In genomic region chr3:15637131-15637951, GRCh38 we compare ENCODE assay signal across 11 cellular contexts. TPM values are rescaled to one million over a fixed set of nuclear protein-coding genes. Genes with fewer than 3 reads are reported as not detected.
A peak's percentile ranks its signal among the peaks of the same experiment; 100 is the strongest.
DNase-seq lines count a peak whose midpoint lies in the region; ATAC-seq, FAIRE-seq and TF ChIP-seq lines count a peak whose summit lies in the region.
"Had no signal": no experiment of that assay in that cellular context is flagged by ENCODE, and none has a peak within 500 bp of the region (broad histone marks: within the 10 kb centered on the region; RNA-seq: fewer than 3 reads in every experiment).

No MANE protein-coding gene starts in this region.

- no peak overlapping the region for H3K4ac ChIP-seq in H1 (replicated peaks; ENCODE audit: insufficient read length, low read depth, low read length)

- no peak overlapping the region for H3K9ac ChIP-seq in H1 (replicated peaks in 1 of 4; ENCODE audit: extremely low read depth in 1 of 4, low read depth in 3 of 4, low read length in 3 of 4)

- no peaks in the 10 kb centered on the region for H3K23me2 ChIP-seq in H1 (ENCODE audit: low read depth, low read length)

- no peaks in the 10 kb centered on the region for H3K27me3 Mint-ChIP-seq in activated T-cell treated with anti-CD3 and anti-CD28 coated beads, Interleukin-2, amount 50 U/mL, for 72 hours (ENCODE audit: low read depth)

- no peak for FAIRE-seq in H1 (lab: Jason Lieb, UNC)

- H3K4me1 ChIP-seq in H1 (replicated peaks in 1 of 4; ENCODE audit: control insufficient read depth in 3 of 4, insufficient read depth in 4 of 4, low read length in 3 of 4) (peaks cover 6 to 28% (median 13%) of the 10 kb centered on the region in 4 experiments), stomach (peaks cover 15 to 61% (median 35%) of the 10 kb centered on the region in 4 donors)

- H2BK20ac ChIP-seq in H1 (ENCODE audit: low read length), result 0 out of 2 replicates have a peak overlapping the region, but pooled peaks have one; percentile 23

- no peak overlapping the region for H3K14ac ChIP-seq in H1 (ENCODE audit: insufficient read length)

- no peak overlapping the region for H4K5ac ChIP-seq in H1 (ENCODE audit: insufficient read length, low read depth, low read length)

- no peak for TF ChIP-seq CTCF in H1 (IDR thresholded peaks at IDR 0.05; ENCODE audit: control extremely low read depth in 1 of 3, insufficient read depth in 1 of 3, low read depth in 1 of 3, low read length in 3 of 3)
- no peak for TF ChIP-seq CTCF in stomach (IDR thresholded peaks at IDR 0.05)

- peak; percentile 35 to 41 for DNase-seq in activated T-cell treated with anti-CD3 and anti-CD28 coated beads, Interleukin-2, amount 50 U/mL, for 72 hours
- DNase-seq in activated T-cell treated with anti-CD3 and anti-CD28 coated beads, Interleukin-2, amount 50 U/mL, for 1 hour, result no peak
- DNase-seq in NCI-H345 (lab: John Stamatoyannopoulos, UW) (peak; percentile 30), H1 (ENCODE audit: low read depth in 1 of 2, low spot score in 2 of 2) (no peak), stomach (no peak), Right ventricle myocardium inferior (ENCODE audit: missing footprints) (no peak), NCI-H1694 treated with DMSO at 0.1 percent for 48 hours (lab: John Stamatoyannopoulos, UW) (no peak)
- DNase-seq: amniotic stem cell had no signal

- CTCF ChIA-PET in H1 (lab: Charles Lee; ENCODE audit: partially characterized antibody), result interaction anchor here (0.5 to 0.8 kb wide), 3 partner anchors 10 to 93 kb away, joined by 3 read pairs; no protein-coding TSS in a partner anchor

- peaks cover 61% of the 10 kb centered on the region for H3K4me1 Mint-ChIP-seq in activated T-cell treated with anti-CD3 and anti-CD28 coated beads, Interleukin-2, amount 50 U/mL, for 72 hours (ENCODE audit: low read depth)

- H2AK5ac ChIP-seq in H1 (ENCODE audit: low read depth, low read length), result peak overlapping the region; percentile 17; the same call in 1 of the 2 replicates

- H3K36me3 ChIP-seq in H1 (ENCODE audit: control insufficient read depth in 2 of 4, insufficient read depth in 4 of 4, low read length in 3 of 4) (peaks cover 0 to 3% (median 0%) of the 10 kb centered on the region in 4 experiments; a peak in 1 of 8 replicates), stomach (peaks cover 0 to 7% (median 3%) of the 10 kb centered on the region in 4 donors)

- no peaks in the 10 kb centered on the region for H3K9me3 Mint-ChIP-seq in activated T-cell treated with anti-CD3 and anti-CD28 coated beads, Interleukin-2, amount 50 U/mL, for 72 hours

- H4K91ac ChIP-seq in H1 (replicated peaks; ENCODE audit: insufficient read length, low read length), result no peak overlapping the region

- no peak for TF ChIP-seq RAD21 in H1 (IDR thresholded peaks at IDR 0.05 in 1 of 2, conservative IDR thresholded peaks at IDR 0.05 in 1 of 2; ENCODE audit: low read depth in 2 of 2, low read length in 2 of 2)

- intact Hi-C loops in stomach (cut with DNase I; ENCODE audit: low total_unique reads), result loop anchor here (10.0 kb wide), 1 partner anchor 607 kb away; no protein-coding TSS in a partner anchor
- intact Hi-C loops in Right ventricle myocardium inferior (cut with DNase I), result loop anchor here (10.0 kb wide), 1 partner anchor 607 kb away; no protein-coding TSS in a partner anchor

- H3K9me3 ChIP-seq in H1 (ENCODE audit: insufficient read depth in 2 of 2, low read depth in 1 of 2, low read length in 1 of 2), result no peaks in the 10 kb centered on the region
- no peaks in the 10 kb centered on the region for H3K9me3 ChIP-seq in stomach
- H3K9me3 ChIP-seq: tibial nerve had no signal

- WGBS in H1 (ENCODE audit: extremely low coverage in 1 of 2, insufficient coverage in 1 of 2, insufficient read length in 1 of 2, insufficient replicate concordance in 2 of 2, low coverage in 1 of 2, low lambda C conversion rate in 2 of 2, missing lambda C conversion rate in 1 of 2), 2 experiments, result 95% methylated on average over 7 of the region's 7 CpGs; no CpG with 5 or more reads in 1 of the 2 experiments
- WGBS in stomach, 5 donors, result 62 to 75% (median 67%) methylated on average over 7 of the region's 7 CpGs

- TF ChIP-seq POLR2A in H1 (IDR thresholded peaks at IDR 0.05; ENCODE audit: control extremely low read depth in 1 of 2, low read depth in 2 of 2, low read length in 2 of 2) (no peak), stomach (IDR thresholded peaks at IDR 0.05) (no peak)

- no peak overlapping the region for H3K56ac ChIP-seq in H1 (replicated peaks; ENCODE audit: insufficient read length, low read depth, low read length)

- H3K27me3 ChIP-seq in H1 (replicated peaks in 1 of 4; ENCODE audit: control insufficient read depth in 3 of 4, extremely low read depth in 1 of 4, insufficient read depth in 3 of 4, low read length in 3 of 4), result no peaks in the 10 kb centered on the region
- no peaks in the 10 kb centered on the region for H3K27me3 ChIP-seq in stomach
- H3K27me3 ChIP-seq: tibial nerve had no signal

- H3K27ac Mint-ChIP-seq in activated T-cell treated with anti-CD3 and anti-CD28 coated beads, Interleukin-2, amount 50 U/mL, for 72 hours, result peak overlapping the region; percentile 89

- POLR2A ChIA-PET in H1 (lab: Charles Lee; ENCODE audit: partially characterized antibody), result no interaction called here

- no peak overlapping the region for H2BK15ac ChIP-seq in H1 (ENCODE audit: low read length)

- no peak overlapping the region for H2BK5ac ChIP-seq in H1 (ENCODE audit: low read depth, low read length)

- H3K23ac ChIP-seq in H1 (ENCODE audit: insufficient read length), result no peak overlapping the region

- H3K4me3 Mint-ChIP-seq in activated T-cell treated with anti-CD3 and anti-CD28 coated beads, Interleukin-2, amount 50 U/mL, for 72 hours, result peak overlapping the region; percentile 33 to 51

- no peaks in the 10 kb centered on the region for H4K20me1 ChIP-seq in H1 (replicated peaks in 1 of 2; ENCODE audit: control insufficient read depth in 1 of 2, insufficient read depth in 2 of 2, low read length in 2 of 2)

- no peak overlapping the region for H2AFZ ChIP-seq in H1 (ENCODE audit: low read length)

- H3K27ac ChIP-seq in H1 (ENCODE audit: low read depth, low read length) (no peak overlapping the region), stomach (peak overlapping the region in 4 of 5 donors; percentile 66 to 86 (median 72))
- H3K27ac ChIP-seq: C4-2B had no signal

- peaks cover 0 to 2% of the 10 kb centered on the region in 2 donors for H3K36me3 Mint-ChIP-seq in activated T-cell treated with anti-CD3 and anti-CD28 coated beads, Interleukin-2, amount 50 U/mL, for 72 hours (ENCODE audit: insufficient read depth in 2 of 2)

- no peak overlapping the region for H4K8ac ChIP-seq in H1 (ENCODE audit: extremely low read depth, insufficient read depth, low read length)

- TF ChIP-seq EP300 in H1 (IDR thresholded peaks at IDR 0.05; ENCODE audit: borderline replicate concordance in 1 of 2, low read depth in 2 of 2, low read length in 2 of 2) (no peak), stomach (IDR thresholded peaks at IDR 0.05) (no peak)

- H3K79me2 ChIP-seq in H1 (ENCODE audit: control insufficient read depth in 1 of 2, insufficient read depth in 2 of 2, low read length in 2 of 2), result no peaks in the 10 kb centered on the region

- no peak overlapping the region for H3K4me3 ChIP-seq in H1 (ENCODE audit: extremely low read depth in 1 of 4, insufficient read depth in 2 of 4, low read depth in 3 of 4, low read length in 4 of 4)
- H3K4me3 ChIP-seq in stomach, result no peak overlapping the region
- H3K4me3 ChIP-seq: tibial nerve had no signal

- H3K18ac ChIP-seq in H1 (ENCODE audit: extremely low read depth, low read length), result no peak overlapping the region

- no peak overlapping the region; the same call in 1 of the 2 replicates for H2BK12ac ChIP-seq in H1 (ENCODE audit: low read depth, low read length)

- no peak overlapping the region for H2BK120ac ChIP-seq in H1 (replicated peaks; ENCODE audit: low read depth, low read length)

- peak; percentile 50 to 52 for ATAC-seq in activated T-cell treated with anti-CD3 and anti-CD28 coated beads, Interleukin-2, amount 50 U/mL, for 72 hours (replicated peaks in 1 of 2)
- ATAC-seq in HG03378 (IDR thresholded peaks at IDR 0.05; ENCODE audit: unreplicated experiment) (no peak), Right ventricle myocardium inferior (no peak)

- H3K4me2 ChIP-seq in H1 (ENCODE audit: insufficient read depth in 1 of 2, low read depth in 2 of 2, low read length in 2 of 2), result no peak overlapping the region

- H3K79me1 ChIP-seq in H1 (ENCODE audit: low read depth, low read length), result no peaks in the 10 kb centered on the region

TF ChIP-seq in H1, 55 proteins besides CTCF, POLR2A, EP300 and RAD21 (continues in another document):
- no peak for TF ChIP-seq CREB1 (IDR thresholded peaks at IDR 0.05)

RNA-seq across cellular contexts. Expression of gene BTD, which starts 35.8 kb away (rescaled TPM):
- total RNA-seq in activated T-cell treated with anti-CD3 and anti-CD28 coated beads, Interleukin-2, amount 50 U/mL, for 72 hours, result 10 to 100 TPM in 1 of 2 donors, 1 to 10 TPM in 1; 5.9 to 11.0 TPM
- total RNA-seq in H1 (2021; fragmentation: NEBNext Ultra II Directional; extraction: Animal tissue kit (Norgen Biotek cat#: 25700)), result 21.8 and 22.0 TPM in 2 replicates
- polyA plus RNA-seq in H1 (2011; rRNA removed) (30.1 and 36.7 TPM in 2 replicates), stomach (10 to 100 TPM in 2 of 3 donors, 1 to 10 TPM in 1; 8.1 to 12.5 (median 10.3) TPM)
- 32.2 TPM for polyA plus RNA-seq in H1 (2011; cell fraction: cytosol; rRNA removed)
- 35.5 TPM for polyA plus RNA-seq in H1 (2011; cell fraction: nucleus; rRNA removed)
- 24.2 to 27.6 TPM (median 26.3 TPM) in 4 replicates for polyA plus RNA-seq in H1 (2012, experiment 1 of 2)
- 14.0 TPM for polyA plus RNA-seq in H1 (2012, experiment 2 of 2)
- polyA plus RNA-seq in H1 (2013, experiment 1 of 2), result 30.7 TPM
- polyA plus RNA-seq in H1 (2013, experiment 2 of 2), result 31.0 TPM
- 49.2 and 64.0 TPM in 2 replicates for polyA minus RNA-seq in H1 (2011; rRNA and poly(A)+ RNA removed)
- polyA minus RNA-seq in H1 (2011; cell fraction: cytosol; rRNA and poly(A)+ RNA removed), result 13.9 TPM
- 45.7 TPM for polyA minus RNA-seq in H1 (2011; cell fraction: nucleus; rRNA and poly(A)+ RNA removed)
- total RNA-seq in stomach (100 to 1,000 TPM in 1 of 5 donors, 10 to 100 TPM in 3, 1 to 10 TPM in 1; 2.9 to 102 (median 23.0) TPM), Right ventricle myocardium inferior (13.5 TPM)

RNA-seq across cellular contexts. Expression of gene HACL1, which starts 36.0 kb away (rescaled TPM):
- 10 to 100 TPM; 25.2 to 25.9 TPM for total RNA-seq in activated T-cell treated with anti-CD3 and anti-CD28 coated beads, Interleukin-2, amount 50 U/mL, for 72 hours
- 45.7 and 46.0 TPM in 2 replicates for total RNA-seq in H1 (2021; fragmentation: NEBNext Ultra II Directional; extraction: Animal tissue kit (Norgen Biotek cat#: 25700))
- polyA plus RNA-seq in H1 (2011; rRNA removed) (24.2 and 38.2 TPM in 2 replicates), stomach (10 to 100 TPM; 13.9 to 21.7 (median 14.7) TPM)
- polyA plus RNA-seq in H1 (2011; cell fraction: cytosol; rRNA removed), result 46.0 TPM
- polyA plus RNA-seq in H1 (2011; cell fraction: nucleus; rRNA removed), result 43.4 TPM
- 44.7 to 54.3 TPM (median 49.9 TPM) in 4 replicates for polyA plus RNA-seq in H1 (2012, experiment 1 of 2)
- polyA plus RNA-seq in H1 (2012, experiment 2 of 2), result 4.8 TPM
- polyA plus RNA-seq in H1 (2013, experiment 1 of 2), result 27.5 TPM
- 27.2 TPM for polyA plus RNA-seq in H1 (2013, experiment 2 of 2)
- polyA minus RNA-seq in H1 (2011; rRNA and poly(A)+ RNA removed), result 90.6 and 99.2 TPM in 2 replicates
- 40.8 TPM for polyA minus RNA-seq in H1 (2011; cell fraction: cytosol; rRNA and poly(A)+ RNA removed)
- 83.5 TPM for polyA minus RNA-seq in H1 (2011; cell fraction: nucleus; rRNA and poly(A)+ RNA removed)
- total RNA-seq in stomach (10 to 100 TPM; 18.1 to 46.7 (median 34.1) TPM), Right ventricle myocardium inferior (12.5 TPM)

Comparison
In these comparisons a context has a peak if more than half of its experiments do, and no peak if none do; other contexts are left out.
1. DNase-seq: peak in activated T-cell treated with anti-CD3 and anti-CD28 coated beads, Interleukin-2, amount 50 U/mL, for 72 hours (2 of 2) and NCI-H345 (single experiment); none in activated T-cell treated with anti-CD3 and anti-CD28 coated beads, Interleukin-2, amount 50 U/mL, for 1 hour (single experiment), H1 (0 of 2), stomach (single experiment), Right ventricle myocardium inferior (single experiment) and NCI-H1694 treated with DMSO at 0.1 percent for 48 hours (single experiment).
2. ATAC-seq: peak in activated T-cell treated with anti-CD3 and anti-CD28 coated beads, Interleukin-2, amount 50 U/mL, for 72 hours (2 of 2); none in HG03378 (single experiment) and Right ventricle myocardium inferior (single experiment).